Comparison of ENCODE assay signal across 12 cellular contexts in the genomic region with DNA sequence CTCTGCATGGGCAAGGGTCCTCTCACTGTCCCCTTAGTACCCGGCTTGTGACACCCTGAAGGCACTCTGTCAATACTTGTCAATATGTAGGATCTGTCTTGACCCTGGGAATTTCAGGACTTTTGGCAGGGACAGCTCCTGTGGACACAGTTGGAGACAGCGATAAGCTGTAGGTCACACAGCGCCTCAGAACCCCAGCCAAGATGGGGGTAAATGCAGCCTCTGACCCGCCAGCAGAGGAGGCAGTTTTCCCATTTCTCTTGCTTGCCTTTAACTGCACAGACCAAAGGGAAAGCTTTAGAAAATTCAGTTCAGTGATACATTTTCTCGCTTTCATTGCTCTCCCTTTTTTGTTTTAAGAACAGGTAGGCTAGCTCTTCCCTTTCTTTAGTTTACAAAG. TPM values are rescaled to one million over a fixed set of nuclear protein-coding genes. Genes with fewer than 3 reads are reported as not detected.
DNase-seq lines count a peak whose midpoint lies in the region; ATAC-seq and TF ChIP-seq lines count a peak whose summit lies in the region.
"Had no signal": no experiment of that assay in that cellular context is flagged by ENCODE, and none has a peak within 500 bp of the region (broad histone marks: within the 10 kb centered on the region; RNA-seq: fewer than 3 reads in every experiment).

No MANE protein-coding gene starts in this region.

- H3K27ac Mint-ChIP-seq in activated CD8-positive, alpha-beta T cell treated with anti-CD3 and anti-CD28 coated beads for 36 hours, result no peak overlapping the region
- no peak overlapping the region for H3K27ac Mint-ChIP-seq in activated naive CD8-positive, alpha-beta T cell treated with anti-CD3 and anti-CD28 coated beads, Interleukin-2, amount 50 U/mL, for 24 hours
- no peak overlapping the region for H3K27ac Mint-ChIP-seq in activated CD8-positive, alpha-beta memory T cell treated with anti-CD3 and anti-CD28 coated beads, Interleukin-2, amount 10 ng/mL, durations not matched to agents 7 days and 5 days

- DNase-seq in ELF-1 (ENCODE audit: low read depth, low spot score), result peak; percentile 79
- DNase-seq in HT-29 (ENCODE audit: low spot score), result peak; percentile 9
- peak; percentile 11 for DNase-seq in activated CD8-positive, alpha-beta T cell treated with anti-CD3 and anti-CD28 coated beads for 36 hours
- DNase-seq in right lobe of liver, result no peak
- DNase-seq in COLO668 (lab: John Stamatoyannopoulos, UW; ENCODE audit: unreplicated experiment), result no peak
- no peak for DNase-seq in activated naive CD8-positive, alpha-beta T cell treated with anti-CD3 and anti-CD28 coated beads, Interleukin-2, amount 50 U/mL, for 24 hours
- DNase-seq in activated CD8-positive, alpha-beta memory T cell treated with anti-CD3 and anti-CD28 coated beads, Interleukin-2, amount 10 ng/mL, durations not matched to agents 7 days and 5 days, result no peak
- DNase-seq in right atrium auricular region (ENCODE audit: low spot score), result no peak
- DNase-seq: cerebellar nuclear complex, left cardiac atrium, NCI-H524 treated with DMSO at 0.1 percent for 48 hours had no signal

- H3K4me3 ChIP-seq in right lobe of liver (no peak overlapping the region), right atrium auricular region (no peak overlapping the region)
- H3K4me3 ChIP-seq: smooth muscle cell had no signal

- no peaks in the 10 kb centered on the region for H3K27me3 ChIP-seq in right lobe of liver
- no peaks in the 10 kb centered on the region for H3K27me3 ChIP-seq in right atrium auricular region

- TF ChIP-seq CTCF in activated CD8-positive, alpha-beta T cell treated with anti-CD3 and anti-CD28 coated beads for 36 hours (IDR thresholded peaks at IDR 0.05), result no peak
- peak in 2 of 4 donors; percentile 13 to 15 for TF ChIP-seq CTCF in right lobe of liver (IDR thresholded peaks at IDR 0.05)
- TF ChIP-seq CTCF in right atrium auricular region (IDR thresholded peaks at IDR 0.05), result no peak

- no peak for ATAC-seq in activated CD8-positive, alpha-beta T cell treated with anti-CD3 and anti-CD28 coated beads for 36 hours
- peak; percentile 32 to 65 (median 46) for ATAC-seq in right lobe of liver
- no peak for ATAC-seq in activated naive CD8-positive, alpha-beta T cell treated with anti-CD3 and anti-CD28 coated beads, Interleukin-2, amount 50 U/mL, for 24 hours
- no peak for ATAC-seq in activated CD8-positive, alpha-beta memory T cell treated with anti-CD3 and anti-CD28 coated beads, Interleukin-2, amount 10 ng/mL, durations not matched to agents 7 days and 5 days
- ATAC-seq: left cardiac atrium had no signal

- TF ChIP-seq POLR2A in right lobe of liver (IDR thresholded peaks at IDR 0.05), result no peak

- POLR2A ChIA-PET in activated CD8-positive, alpha-beta T cell treated with anti-CD3 and anti-CD28 coated beads for 36 hours (lab: Charles Lee), result no interaction called here

- H3K4me1 ChIP-seq in right lobe of liver, result no peaks in the 10 kb centered on the region
- no peaks in the 10 kb centered on the region for H3K4me1 ChIP-seq in right atrium auricular region

- peaks cover 11% of the 10 kb centered on the region for H3K27me3 Mint-ChIP-seq in activated CD8-positive, alpha-beta T cell treated with anti-CD3 and anti-CD28 coated beads for 36 hours
- H3K27me3 Mint-ChIP-seq in activated naive CD8-positive, alpha-beta T cell treated with anti-CD3 and anti-CD28 coated beads, Interleukin-2, amount 50 U/mL, for 24 hours, result peaks cover 4% of the 10 kb centered on the region
- H3K27me3 Mint-ChIP-seq in activated CD8-positive, alpha-beta memory T cell treated with anti-CD3 and anti-CD28 coated beads, Interleukin-2, amount 10 ng/mL, durations not matched to agents 7 days and 5 days, result peaks cover 8% of the 10 kb centered on the region

- H3K27ac ChIP-seq in right lobe of liver (no peak overlapping the region), right atrium auricular region (no peak overlapping the region)

- H3K4me3 Mint-ChIP-seq in activated CD8-positive, alpha-beta T cell treated with anti-CD3 and anti-CD28 coated beads for 36 hours, result no peak overlapping the region
- H3K4me3 Mint-ChIP-seq in activated naive CD8-positive, alpha-beta T cell treated with anti-CD3 and anti-CD28 coated beads, Interleukin-2, amount 50 U/mL, for 24 hours, result no peak overlapping the region
- H3K4me3 Mint-ChIP-seq in activated CD8-positive, alpha-beta memory T cell treated with anti-CD3 and anti-CD28 coated beads, Interleukin-2, amount 10 ng/mL, durations not matched to agents 7 days and 5 days, result no peak overlapping the region

- H3K36me3 Mint-ChIP-seq in activated CD8-positive, alpha-beta T cell treated with anti-CD3 and anti-CD28 coated beads for 36 hours (ENCODE audit: low read depth), result no peaks in the 10 kb centered on the region
- H3K36me3 Mint-ChIP-seq in activated naive CD8-positive, alpha-beta T cell treated with anti-CD3 and anti-CD28 coated beads, Interleukin-2, amount 50 U/mL, for 24 hours (ENCODE audit: low read depth), result no peaks in the 10 kb centered on the region
- no peaks in the 10 kb centered on the region for H3K36me3 Mint-ChIP-seq in activated CD8-positive, alpha-beta memory T cell treated with anti-CD3 and anti-CD28 coated beads, Interleukin-2, amount 10 ng/mL, durations not matched to agents 7 days and 5 days

- H3K36me3 ChIP-seq in right lobe of liver (no peaks in the 10 kb centered on the region), right atrium auricular region (no peaks in the 10 kb centered on the region)

- no peaks in the 10 kb centered on the region for H3K9me3 Mint-ChIP-seq in activated CD8-positive, alpha-beta T cell treated with anti-CD3 and anti-CD28 coated beads for 36 hours
- H3K9me3 Mint-ChIP-seq in activated naive CD8-positive, alpha-beta T cell treated with anti-CD3 and anti-CD28 coated beads, Interleukin-2, amount 50 U/mL, for 24 hours, result no peaks in the 10 kb centered on the region
- no peaks in the 10 kb centered on the region for H3K9me3 Mint-ChIP-seq in activated CD8-positive, alpha-beta memory T cell treated with anti-CD3 and anti-CD28 coated beads, Interleukin-2, amount 10 ng/mL, durations not matched to agents 7 days and 5 days (ENCODE audit: low read depth)

- WGBS in right lobe of liver (ENCODE audit: insufficient coverage, low coverage, low lambda C conversion rate, missing lambda C conversion rate), result 30% methylated on average over 5 of the region's 5 CpGs

- H3K9me3 ChIP-seq in right lobe of liver, result no peaks in the 10 kb centered on the region
- no peaks in the 10 kb centered on the region for H3K9me3 ChIP-seq in right atrium auricular region

- CTCF ChIA-PET in activated CD8-positive, alpha-beta T cell treated with anti-CD3 and anti-CD28 coated beads for 36 hours (lab: Charles Lee), result interaction anchor here (1.5 kb wide), 1 partner anchor 130 kb away, joined by 4 read pairs; no protein-coding TSS in a partner anchor
- CTCF ChIA-PET in activated CD8-positive, alpha-beta memory T cell treated with anti-CD3 and anti-CD28 coated beads, Interleukin-2, amount 10 ng/mL, durations not matched to agents 7 days and 5 days (lab: Charles Lee), result no interaction called here

- no peaks in the 10 kb centered on the region for H3K4me1 Mint-ChIP-seq in activated CD8-positive, alpha-beta T cell treated with anti-CD3 and anti-CD28 coated beads for 36 hours (ENCODE audit: low read depth)
- no peaks in the 10 kb centered on the region for H3K4me1 Mint-ChIP-seq in activated naive CD8-positive, alpha-beta T cell treated with anti-CD3 and anti-CD28 coated beads, Interleukin-2, amount 50 U/mL, for 24 hours
- no peaks in the 10 kb centered on the region for H3K4me1 Mint-ChIP-seq in activated CD8-positive, alpha-beta memory T cell treated with anti-CD3 and anti-CD28 coated beads, Interleukin-2, amount 10 ng/mL, durations not matched to agents 7 days and 5 days

- intact Hi-C loops in activated CD8-positive, alpha-beta T cell treated with anti-CD3 and anti-CD28 coated beads for 36 hours (cut with micrococcal nuclease), result no loop called here
- intact Hi-C loops in right lobe of liver (cut with DNase I), result no loop called here

RNA-seq across cellular contexts. Expression of gene KLHL29, which starts 54.8 kb away (rescaled TPM):
- total RNA-seq in HT-29 (2014; rRNA removed; shearing (Covaris generic)), result 0.18 and 0.94 TPM in 2 replicates
- total RNA-seq in activated CD8-positive, alpha-beta T cell treated with anti-CD3 and anti-CD28 coated beads for 36 hours, result 1 to 10 TPM; 1.0 to 1.2 TPM
- total RNA-seq in right lobe of liver (10 to 100 TPM in 2 of 6 experiments, 1 to 10 TPM in 4; 1.2 to 10.2 (median 6.4) TPM), right atrium auricular region (1 to 10 TPM; 2.0 to 4.2 TPM)
- under 1 TPM; 0.09 to 0.12 TPM for total RNA-seq in activated CD8-positive, alpha-beta memory T cell treated with anti-CD3 and anti-CD28 coated beads, Interleukin-2, amount 10 ng/mL, durations not matched to agents 7 days and 5 days

Comparison
In these comparisons a context has a peak if more than half of its experiments do, and no peak if none do; other contexts are left out.
1. DNase-seq: peak in ELF-1 (single experiment), HT-29 (single experiment) and activated CD8-positive, alpha-beta T cell treated with anti-CD3 and anti-CD28 coated beads for 36 hours (single experiment); none in right lobe of liver (0 of 3), COLO668 (single experiment), activated naive CD8-positive, alpha-beta T cell treated with anti-CD3 and anti-CD28 coated beads, Interleukin-2, amount 50 U/mL, for 24 hours (single experiment), activated CD8-positive, alpha-beta memory T cell treated with anti-CD3 and anti-CD28 coated beads, Interleukin-2, amount 10 ng/mL, durations not matched to agents 7 days and 5 days (single experiment) and right atrium auricular region (single experiment).
2. ATAC-seq: peak in right lobe of liver (4 of 4); none in activated CD8-positive, alpha-beta T cell treated with anti-CD3 and anti-CD28 coated beads for 36 hours (single experiment), activated naive CD8-positive, alpha-beta T cell treated with anti-CD3 and anti-CD28 coated beads, Interleukin-2, amount 50 U/mL, for 24 hours (single experiment) and activated CD8-positive, alpha-beta memory T cell treated with anti-CD3 and anti-CD28 coated beads, Interleukin-2, amount 10 ng/mL, durations not matched to agents 7 days and 5 days (single experiment).